Comparison of ENCODE assay signal across 14 cellular contexts in genomic region chr14:100129161-100129589, GRCh38. TPM values are rescaled to one million over a fixed set of nuclear protein-coding genes. Genes with fewer than 3 reads are reported as not detected.
DNase-seq lines count a peak whose midpoint lies in the region; ATAC-seq and TF ChIP-seq lines count a peak whose summit lies in the region.
"Had no signal": no experiment of that assay in that cellular context is flagged by ENCODE, and none has a peak within 500 bp of the region (broad histone marks: within the 10 kb centered on the region; RNA-seq: fewer than 3 reads in every experiment).

No MANE protein-coding gene starts in this region.

- no peak overlapping the region for H2BK5ac ChIP-seq in neuronal stem cell (ENCODE audit: low read length)

- H3K27ac ChIP-seq in BLaER1 (peak overlapping the region; percentile 59), fibroblast of lung (ENCODE audit: insufficient read depth, low read length) (no peak overlapping the region), neuronal stem cell (replicated peaks; ENCODE audit: low read length) (no peak overlapping the region)
- H3K27ac ChIP-seq: colonic mucosa, PC-9 had no signal

- H3K27me3 ChIP-seq in BLaER1 (no peaks in the 10 kb centered on the region), fibroblast of lung (ENCODE audit: control insufficient read depth, insufficient read depth, low read length) (no peaks in the 10 kb centered on the region), neuronal stem cell (ENCODE audit: control insufficient read depth in 3 of 3, insufficient read depth in 3 of 3, low read depth in 1 of 3, low read length in 3 of 3) (peaks cover 0 to 2% (median 0%) of the 10 kb centered on the region in 3 experiments), Caco-2 (replicated peaks; ENCODE audit: control insufficient read depth, insufficient read depth, low read length) (no peaks in the 10 kb centered on the region)
- H3K27me3 ChIP-seq: colonic mucosa had no signal

- no peak overlapping the region for H2BK120ac ChIP-seq in neuronal stem cell (ENCODE audit: low read depth, low read length)

- H4K8ac ChIP-seq in neuronal stem cell (ENCODE audit: low read depth, low read length): no peak overlapping the region

- H3K4me1 Mint-ChIP-seq in Caco-2 (ENCODE audit: low read depth, unreplicated experiment): peaks cover 14% of the 10 kb centered on the region

- no peak overlapping the region for H2AK5ac ChIP-seq in neuronal stem cell (ENCODE audit: low read depth, low read length)

- no peaks in the 10 kb centered on the region for H3K27me3 Mint-ChIP-seq in Caco-2 (ENCODE audit: insufficient read depth, unreplicated experiment)
- H3K27me3 Mint-ChIP-seq: activated naive CD8-positive, alpha-beta T cell treated with anti-CD3 and anti-CD28 coated beads, Interleukin-2, amount 10 ng/mL, durations not matched to agents 7 days and 5 days had no signal

- no peak overlapping the region for H3K4ac ChIP-seq in neuronal stem cell (ENCODE audit: low read length)

- CTCF ChIA-PET in Caco-2 (lab: Charles Lee): no interaction called here

- POLR2A ChIA-PET in Caco-2 (lab: Charles Lee): no interaction called here

- peak overlapping the region; percentile 19 for H3K23ac ChIP-seq in neuronal stem cell (ENCODE audit: low read depth, low read length, poor library complexity)

- no peak overlapping the region for H3K4me3 Mint-ChIP-seq in Caco-2 (ENCODE audit: unreplicated experiment)
- H3K4me3 Mint-ChIP-seq: activated naive CD8-positive, alpha-beta T cell treated with anti-CD3 and anti-CD28 coated beads, Interleukin-2, amount 10 ng/mL, durations not matched to agents 7 days and 5 days; CD8-positive, alpha-beta memory T cell had no signal

- H3K9me3 Mint-ChIP-seq in Caco-2 (ENCODE audit: unreplicated experiment): no peaks in the 10 kb centered on the region
- H3K9me3 Mint-ChIP-seq: activated naive CD8-positive, alpha-beta T cell treated with anti-CD3 and anti-CD28 coated beads, Interleukin-2, amount 10 ng/mL, durations not matched to agents 7 days and 5 days; CD8-positive, alpha-beta memory T cell had no signal

- ATAC-seq in HG02588 (IDR thresholded peaks at IDR 0.05; ENCODE audit: unreplicated experiment): no peak

- no TSS peak for BruUV-seq in Caco-2 (replicated peaks; lab: Mats Ljungman, UMichigan)

- WGBS in neuronal stem cell (ENCODE audit: extremely low coverage in 2 of 2, insufficient read length in 2 of 2, insufficient replicate concordance in 1 of 2), 2 donors: no CpG with 5 or more reads among the region's 7 CpGs

- H3K4me2 ChIP-seq in BLaER1 (peak overlapping the region; percentile 90), fibroblast of lung (ENCODE audit: extremely low read depth, insufficient read depth, low read length) (no peak overlapping the region), neuronal stem cell (ENCODE audit: insufficient read depth, low read length, poor library complexity, severe bottlenecking) (no peak overlapping the region)
- H3K4me2 ChIP-seq: PC-9 had no signal

- H3K79me1 ChIP-seq in neuronal stem cell (ENCODE audit: low read depth, low read length): peaks cover 2% of the 10 kb centered on the region

- H2BK15ac ChIP-seq in neuronal stem cell (ENCODE audit: low read length): no peak overlapping the region

- no peak overlapping the region for H4K91ac ChIP-seq in neuronal stem cell (ENCODE audit: low read depth, low read length, poor library complexity)

- no peak overlapping the region for H3K18ac ChIP-seq in neuronal stem cell (ENCODE audit: low read length)

- H3K9me3 ChIP-seq in BLaER1 (no peaks in the 10 kb centered on the region), fibroblast of lung (ENCODE audit: control insufficient read depth, insufficient read depth, low read depth, low read length) (no peaks in the 10 kb centered on the region), neuronal stem cell (replicated peaks in 1 of 2; ENCODE audit: control insufficient read depth in 2 of 2, insufficient read depth in 1 of 2, low read depth in 1 of 2, low read length in 2 of 2) (no peaks in the 10 kb centered on the region), Caco-2 (no peaks in the 10 kb centered on the region)
- H3K9me3 ChIP-seq: colonic mucosa had no signal

- H3K36me3 Mint-ChIP-seq in Caco-2 (ENCODE audit: insufficient read depth, unreplicated experiment): peaks cover 6% of the 10 kb centered on the region

- peak; percentile 53 for DNase-seq in NCI-H69 (lab: John Stamatoyannopoulos, UW)
- peak; percentile 23 to 53 for DNase-seq in fibroblast of lung (ENCODE audit: low read depth in 2 of 2)
- no peak for DNase-seq in neuronal stem cell (ENCODE audit: low spot score)
- DNase-seq in Caco-2: no peak
- no peak for DNase-seq in anterior cingulate cortex (lab: John Stamatoyannopoulos, UW)
- DNase-seq: activated naive CD8-positive, alpha-beta T cell treated with anti-CD3 and anti-CD28 coated beads, Interleukin-2, amount 10 ng/mL, durations not matched to agents 7 days and 5 days; CD8-positive, alpha-beta memory T cell; colonic mucosa; foreskin melanocyte; midbrain; PC-9; SW 1271 had no signal

- no peak overlapping the region for H3K14ac ChIP-seq in neuronal stem cell (ENCODE audit: low read length)

- no peaks in the 10 kb centered on the region for H3K79me2 ChIP-seq in fibroblast of lung (ENCODE audit: control insufficient read depth, insufficient read depth, low read length)

- no peak overlapping the region for H2BK12ac ChIP-seq in neuronal stem cell (ENCODE audit: low read length)

- intact Hi-C loops in Caco-2 (cut with micrococcal nuclease; ENCODE audit: unreplicated experiment): no loop called here

- H3K27ac Mint-ChIP-seq in Caco-2 (ENCODE audit: unreplicated experiment): no peak overlapping the region

- peaks cover 69% of the 10 kb centered on the region for H3K4me1 ChIP-seq in BLaER1
- no peaks in the 10 kb centered on the region for H3K4me1 ChIP-seq in fibroblast of lung (ENCODE audit: control insufficient read depth, extremely low read depth, insufficient read depth, low read length)
- H3K4me1 ChIP-seq in neuronal stem cell (ENCODE audit: control insufficient read depth in 2 of 2, insufficient read depth in 1 of 2, low read depth in 1 of 2, low read length in 2 of 2): no peaks in the 10 kb centered on the region
- peaks cover 15% of the 10 kb centered on the region for H3K4me1 ChIP-seq in Caco-2
- H3K4me1 ChIP-seq: colonic mucosa had no signal

- TF ChIP-seq CTCF in fibroblast of lung (conservative IDR thresholded peaks at IDR 0.05 in 1 of 2, IDR thresholded peaks at IDR 0.05 in 1 of 2; ENCODE audit: low read depth in 1 of 2, low read length in 2 of 2): no peak
- TF ChIP-seq CTCF in Caco-2 (IDR thresholded peaks at IDR 0.05; ENCODE audit: insufficient read depth in 1 of 2, low read depth in 1 of 2, low read length in 1 of 2, severe bottlenecking in 1 of 2, unreplicated experiment in 1 of 2): no peak

- H3K9ac ChIP-seq in BLaER1 (0 out of 2 replicates have a peak overlapping the region, but pooled peaks have one; percentile 48), fibroblast of lung (ENCODE audit: insufficient read depth, low read length) (no peak overlapping the region), neuronal stem cell (ENCODE audit: low read depth, low read length, poor library complexity) (no peak overlapping the region)

- H3K4me3 ChIP-seq in BLaER1 (no peak overlapping the region), fibroblast of lung (replicated peaks in 1 of 4; ENCODE audit: control extremely low read depth in 1 of 4, insufficient read depth in 1 of 4, low read depth in 3 of 4, low read length in 4 of 4) (no peak overlapping the region), neuronal stem cell (ENCODE audit: low read length in 2 of 2) (no peak overlapping the region), Caco-2 (ENCODE audit: low read depth, low read length) (no peak overlapping the region)
- H3K4me3 ChIP-seq: colonic mucosa, PC-9 had no signal

- H2AFZ ChIP-seq in fibroblast of lung (ENCODE audit: low read length) (no peak overlapping the region), neuronal stem cell (ENCODE audit: low read length) (no peak overlapping the region)
- H2AFZ ChIP-seq: PC-9 had no signal

- peaks cover 35% of the 10 kb centered on the region for H4K20me1 ChIP-seq in BLaER1
- no peaks in the 10 kb centered on the region for H4K20me1 ChIP-seq in fibroblast of lung (ENCODE audit: control insufficient read depth, extremely low read depth, insufficient read depth, low read length)

- H3K36me3 ChIP-seq in BLaER1: peaks cover 92% of the 10 kb centered on the region
- peaks cover 2% of the 10 kb centered on the region for H3K36me3 ChIP-seq in fibroblast of lung (ENCODE audit: control insufficient read depth, insufficient read depth, low read length)
- peaks cover 34 to 97% of the 10 kb centered on the region in 2 donors for H3K36me3 ChIP-seq in neuronal stem cell (replicated peaks in 1 of 2; ENCODE audit: control insufficient read depth in 2 of 2, insufficient read depth in 2 of 2, low read length in 2 of 2)
- no peaks in the 10 kb centered on the region for H3K36me3 ChIP-seq in Caco-2 (ENCODE audit: control insufficient read depth, insufficient read depth, low read length)
- H3K36me3 ChIP-seq: colonic mucosa had no signal

RNA-seq across cellular contexts. Expression of gene DEGS2, which starts 30.3 kb away (rescaled TPM):
- under 0.01 and 0.26 TPM in 2 replicates for total RNA-seq in fibroblast of lung
- not detected in 2 replicates for polyA plus RNA-seq in fibroblast of lung
- polyA plus RNA-seq in fibroblast of lung (2012): 0.13 and 0.21 TPM in 2 replicates
- polyA minus RNA-seq in fibroblast of lung (ENCODE audit: low replicate concordance): not detected in 2 replicates
- 0.11 TPM for polyA plus RNA-seq in neuronal stem cell (2013, experiment 1 of 2)
- polyA plus RNA-seq in neuronal stem cell (2013, experiment 2 of 2): 0.07 TPM
- total RNA-seq in Caco-2 (2022): 3.8 and 5.1 TPM in 2 replicates

Comparison
In these comparisons a context has a peak if more than half of its experiments do, and no peak if none do; other contexts are left out.
1. DNase-seq: peak in NCI-H69 (single experiment) and fibroblast of lung (2 of 2); none in neuronal stem cell (single experiment), Caco-2 (0 of 2) and anterior cingulate cortex (0 of 58).